In the genomic region with DNA sequence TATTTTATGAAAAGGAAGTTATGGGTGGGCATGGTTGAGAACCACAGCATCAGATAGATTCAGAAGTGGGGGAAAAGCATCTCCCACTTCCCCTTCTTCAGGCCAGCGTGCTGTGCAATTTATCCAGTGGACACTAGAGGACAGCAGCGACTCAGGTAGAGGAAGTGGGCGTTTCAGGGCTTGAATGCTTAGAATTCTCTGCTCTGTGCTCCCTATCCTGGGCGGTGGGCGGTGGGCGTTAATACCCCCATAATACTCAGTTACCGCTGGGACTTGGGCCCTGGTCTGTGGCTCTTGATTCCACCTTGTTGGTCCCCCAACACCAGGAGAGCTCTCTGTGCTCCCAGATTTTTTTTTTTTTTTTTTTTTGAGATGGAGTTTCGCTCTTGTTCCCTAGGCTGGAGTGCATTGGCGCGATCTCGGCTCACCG, we compare ENCODE assay signal across 8 cellular contexts. TPM values are rescaled to one million over a fixed set of nuclear protein-coding genes. Genes with fewer than 3 reads are reported as not detected.
DNase-seq lines count a peak whose midpoint lies in the region; ATAC-seq and TF ChIP-seq lines count a peak whose summit lies in the region.

No MANE protein-coding gene starts in this region.

- H2BK5ac ChIP-seq in mesenchymal stem cell (ENCODE audit: low read depth, low read length, poor library complexity, severe bottlenecking): no peak overlapping the region

- peaks cover 4% of the 10 kb centered on the region for H3K4me1 ChIP-seq in mesenchymal stem cell (ENCODE audit: control insufficient read depth, insufficient read depth, low read depth, low read length)

- no peak overlapping the region for H2BK15ac ChIP-seq in mesenchymal stem cell (ENCODE audit: low read depth, poor library complexity, severe bottlenecking)

- no peaks in the 10 kb centered on the region for H3K9me3 ChIP-seq in mesenchymal stem cell (ENCODE audit: control insufficient read depth, low read length)

- no peak overlapping the region for H2BK12ac ChIP-seq in mesenchymal stem cell (ENCODE audit: low read length in 2 of 2)

- no peak overlapping the region for H2BK120ac ChIP-seq in mesenchymal stem cell (ENCODE audit: low read depth, low read length)

- H2AK5ac ChIP-seq in mesenchymal stem cell (ENCODE audit: low read length, severe bottlenecking): no peak overlapping the region

- TF ChIP-seq CTCF in VCaP (conservative IDR thresholded peaks at IDR 0.05) (peak; percentile 100), choroid plexus epithelial cell (conservative IDR thresholded peaks at IDR 0.05; ENCODE audit: low read depth, low read length) (peak; percentile 87)

- H3K4me1 Mint-ChIP-seq in stimulated activated memory B cell treated with anti-CD40 and anti-IgM and Interleukin-4, amounts not matched to agents 10 μg/mL and 1 μg/mL and 100 μg/mL, for 72 hours: no peaks in the 10 kb centered on the region

- ATAC-seq in stimulated activated memory B cell treated with anti-CD40 and anti-IgM and Interleukin-4, amounts not matched to agents 10 μg/mL and 1 μg/mL and 100 μg/mL, for 72 hours: peak; percentile 69

- no peak overlapping the region for H3K4me2 ChIP-seq in mesenchymal stem cell (ENCODE audit: low read length, poor library complexity, severe bottlenecking)

- H3K27me3 ChIP-seq in mesenchymal stem cell (ENCODE audit: control insufficient read depth in 1 of 2, insufficient read depth in 1 of 2, low read length in 2 of 2): peaks cover 5 to 23% of the 10 kb centered on the region in 2 experiments

- H4K91ac ChIP-seq in mesenchymal stem cell (ENCODE audit: low read length): no peak overlapping the region

- H3K79me1 ChIP-seq in mesenchymal stem cell (replicated peaks; ENCODE audit: low read length, poor library complexity, severe bottlenecking): no peaks in the 10 kb centered on the region

- peak overlapping the region; percentile 35; the same call in 1 of the 2 replicates for H3K27ac ChIP-seq in VCaP
- no peak overlapping the region for H3K27ac ChIP-seq in mesenchymal stem cell (ENCODE audit: low read length, poor library complexity, severe bottlenecking)

- no peaks in the 10 kb centered on the region for H3K27me3 Mint-ChIP-seq in stimulated activated memory B cell treated with anti-CD40 and anti-IgM and Interleukin-4, amounts not matched to agents 10 μg/mL and 1 μg/mL and 100 μg/mL, for 72 hours

- H3K4me3 Mint-ChIP-seq in stimulated activated memory B cell treated with anti-CD40 and anti-IgM and Interleukin-4, amounts not matched to agents 10 μg/mL and 1 μg/mL and 100 μg/mL, for 72 hours: no peak overlapping the region

- H3K36me3 Mint-ChIP-seq in stimulated activated memory B cell treated with anti-CD40 and anti-IgM and Interleukin-4, amounts not matched to agents 10 μg/mL and 1 μg/mL and 100 μg/mL, for 72 hours: no peaks in the 10 kb centered on the region

- H3K18ac ChIP-seq in mesenchymal stem cell (ENCODE audit: low read depth in 1 of 2, low read length in 2 of 2): no peak overlapping the region

- no peak overlapping the region for H2AFZ ChIP-seq in mesenchymal stem cell (ENCODE audit: low read depth, low read length)

- no peaks in the 10 kb centered on the region for H3K36me3 ChIP-seq in mesenchymal stem cell (ENCODE audit: control insufficient read depth in 1 of 2, insufficient read depth in 2 of 2, low read depth in 1 of 2, low read length in 2 of 2)

- no peak overlapping the region for H3K4ac ChIP-seq in mesenchymal stem cell (ENCODE audit: low read depth in 1 of 2, low read length in 2 of 2)

- no peak overlapping the region for H4K8ac ChIP-seq in mesenchymal stem cell (ENCODE audit: low read length)

- H3K4me3 ChIP-seq in choroid plexus epithelial cell (ENCODE audit: low read depth, low read length) (no peak overlapping the region), mesenchymal stem cell (ENCODE audit: insufficient read depth in 1 of 2, low read depth in 1 of 2, low read length in 2 of 2) (no peak overlapping the region)

- WGBS in mesenchymal stem cell: 42% methylated on average over 12 of the region's 12 CpGs

- DNase-seq in SIG-M5 treated with dmso at 0.1 percent for 504 hours (lab: John Stamatoyannopoulos, UW; ENCODE audit: unreplicated experiment) (peak; percentile 73), SIG-M5 (lab: John Stamatoyannopoulos, UW) (no peak), NCI-H2081 (lab: John Stamatoyannopoulos, UW) (peak; percentile 60 to 70), choroid plexus epithelial cell (ENCODE audit: low read depth) (peak; percentile 65), mesenchymal stem cell (peak; percentile 44), hepatic stellate cell (ENCODE audit: low spot score) (no peak)

- peak overlapping the region; percentile 48 for H3K9ac ChIP-seq in mesenchymal stem cell (ENCODE audit: low read length)

- no peak overlapping the region for H3K14ac ChIP-seq in mesenchymal stem cell (ENCODE audit: low read length in 2 of 2)

- no peak overlapping the region for H3K23ac ChIP-seq in mesenchymal stem cell (ENCODE audit: low read length in 2 of 2)

- no peak overlapping the region for H3K27ac Mint-ChIP-seq in stimulated activated memory B cell treated with anti-CD40 and anti-IgM and Interleukin-4, amounts not matched to agents 10 μg/mL and 1 μg/mL and 100 μg/mL, for 72 hours

- no peaks in the 10 kb centered on the region for H3K9me3 Mint-ChIP-seq in stimulated activated memory B cell treated with anti-CD40 and anti-IgM and Interleukin-4, amounts not matched to agents 10 μg/mL and 1 μg/mL and 100 μg/mL, for 72 hours

RNA-seq across cellular contexts. Expression of gene LYZL6, which starts 3.7 kb away (rescaled TPM):
- not detected for polyA plus RNA-seq in mesenchymal stem cell (2013, experiment 1 of 2)
- not detected for polyA plus RNA-seq in mesenchymal stem cell (2013, experiment 2 of 2)

RNA-seq across cellular contexts. Expression of gene RDM1, which starts 16.6 kb away (rescaled TPM):
- polyA plus RNA-seq in mesenchymal stem cell (2013, experiment 1 of 2): not detected
- not detected for polyA plus RNA-seq in mesenchymal stem cell (2013, experiment 2 of 2)

RNA-seq across cellular contexts. Expression of gene CCL16, which starts 34.1 kb away (rescaled TPM):
- polyA plus RNA-seq in mesenchymal stem cell (2013, experiment 1 of 2): not detected
- not detected for polyA plus RNA-seq in mesenchymal stem cell (2013, experiment 2 of 2)

RNA-seq across cellular contexts. Expression of gene CCL14, which starts 39.4 kb away (rescaled TPM):
- not detected for polyA plus RNA-seq in mesenchymal stem cell (2013, experiment 1 of 2)
- not detected for polyA plus RNA-seq in mesenchymal stem cell (2013, experiment 2 of 2)

RNA-seq across cellular contexts. Expression of gene CCL15, which starts 54.2 kb away (rescaled TPM):
- not detected for polyA plus RNA-seq in mesenchymal stem cell (2013, experiment 1 of 2)
- not detected for polyA plus RNA-seq in mesenchymal stem cell (2013, experiment 2 of 2)

Comparison
In these comparisons a context has a peak if more than half of its experiments do, and no peak if none do; other contexts are left out.
1. DNase-seq: peak in SIG-M5 treated with dmso at 0.1 percent for 504 hours (single experiment), NCI-H2081 (2 of 2), choroid plexus epithelial cell (single experiment) and mesenchymal stem cell (single experiment); none in SIG-M5 (single experiment) and hepatic stellate cell (single experiment).